In the genomic region with DNA sequence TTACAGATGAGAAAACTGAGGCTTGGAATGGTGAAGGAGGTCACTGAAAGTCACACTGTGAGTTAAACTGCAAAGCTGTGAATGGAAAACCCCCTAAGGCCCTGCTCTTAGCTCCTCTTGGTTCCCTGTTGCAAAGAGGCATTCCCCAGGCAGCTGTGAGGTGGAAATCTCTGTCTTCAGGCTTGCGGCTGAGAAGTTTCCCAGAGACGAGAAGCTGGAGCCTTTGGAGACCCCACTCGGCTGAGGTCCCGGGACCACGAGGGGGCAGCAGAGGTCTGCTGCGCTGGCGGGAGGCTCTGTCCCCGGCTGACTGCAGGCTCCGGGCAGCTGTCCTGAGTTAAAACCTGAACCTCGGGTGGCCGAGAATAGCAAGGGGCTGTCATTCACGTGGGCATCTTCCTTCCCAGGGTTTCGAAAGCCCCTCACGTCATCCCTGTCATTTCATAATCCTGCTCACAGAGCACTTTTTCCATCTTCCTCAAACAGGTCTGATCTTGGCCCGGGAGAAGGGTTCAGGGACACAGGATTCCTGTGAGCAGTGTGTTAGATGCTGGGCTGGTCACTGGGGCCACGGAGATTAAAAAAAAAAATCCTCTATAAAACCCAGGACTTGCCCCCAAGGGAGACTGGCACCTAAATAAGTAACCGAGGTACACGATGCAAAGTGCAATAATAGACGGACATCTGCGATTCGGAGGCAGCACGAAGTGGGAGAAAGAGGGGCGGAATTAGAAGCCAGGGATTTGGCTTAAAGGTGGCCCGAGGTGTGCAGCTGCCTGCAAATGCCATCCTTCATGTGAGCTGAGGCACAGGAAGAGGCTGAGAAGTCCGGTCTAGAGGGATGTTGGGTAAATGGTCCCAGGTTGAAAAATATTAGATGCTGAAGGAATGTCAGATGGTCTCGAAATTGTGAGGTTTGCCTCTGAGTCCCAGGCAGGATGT, we compare ENCODE assay signal across 1 cellular context.
TF ChIP-seq lines count a peak whose summit lies in the region.

No MANE protein-coding gene starts in this region.

TF ChIP-seq in HepG2, 621 proteins besides CTCF, POLR2A, EP300 and RAD21 (continued from another document and continues in another):
- TF ChIP-seq, protein P1, sequence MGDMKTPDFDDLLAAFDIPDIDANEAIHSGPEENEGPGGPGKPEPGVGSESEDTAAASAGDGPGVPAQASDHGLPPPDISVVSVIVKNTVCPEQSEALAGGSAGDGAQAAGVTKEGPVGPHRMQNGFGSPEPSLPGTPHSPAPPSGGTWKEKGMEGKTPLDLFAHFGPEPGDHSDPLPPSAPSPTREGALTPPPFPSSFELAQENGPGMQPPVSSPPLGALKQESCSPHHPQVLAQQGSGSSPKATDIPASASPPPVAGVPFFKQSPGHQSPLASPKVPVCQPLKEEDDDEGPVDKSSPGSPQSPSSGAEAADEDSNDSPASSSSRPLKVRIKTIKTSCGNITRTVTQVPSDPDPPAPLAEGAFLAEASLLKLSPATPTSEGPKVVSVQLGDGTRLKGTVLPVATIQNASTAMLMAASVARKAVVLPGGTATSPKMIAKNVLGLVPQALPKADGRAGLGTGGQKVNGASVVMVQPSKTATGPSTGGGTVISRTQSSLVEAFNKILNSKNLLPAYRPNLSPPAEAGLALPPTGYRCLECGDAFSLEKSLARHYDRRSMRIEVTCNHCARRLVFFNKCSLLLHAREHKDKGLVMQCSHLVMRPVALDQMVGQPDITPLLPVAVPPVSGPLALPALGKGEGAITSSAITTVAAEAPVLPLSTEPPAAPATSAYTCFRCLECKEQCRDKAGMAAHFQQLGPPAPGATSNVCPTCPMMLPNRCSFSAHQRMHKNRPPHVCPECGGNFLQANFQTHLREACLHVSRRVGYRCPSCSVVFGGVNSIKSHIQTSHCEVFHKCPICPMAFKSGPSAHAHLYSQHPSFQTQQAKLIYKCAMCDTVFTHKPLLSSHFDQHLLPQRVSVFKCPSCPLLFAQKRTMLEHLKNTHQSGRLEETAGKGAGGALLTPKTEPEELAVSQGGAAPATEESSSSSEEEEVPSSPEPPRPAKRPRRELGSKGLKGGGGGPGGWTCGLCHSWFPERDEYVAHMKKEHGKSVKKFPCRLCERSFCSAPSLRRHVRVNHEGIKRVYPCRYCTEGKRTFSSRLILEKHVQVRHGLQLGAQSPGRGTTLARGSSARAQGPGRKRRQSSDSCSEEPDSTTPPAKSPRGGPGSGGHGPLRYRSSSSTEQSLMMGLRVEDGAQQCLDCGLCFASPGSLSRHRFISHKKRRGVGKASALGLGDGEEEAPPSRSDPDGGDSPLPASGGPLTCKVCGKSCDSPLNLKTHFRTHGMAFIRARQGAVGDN (CRISPR knock-in tag; IDR thresholded peaks at IDR 0.05): peak; percentile 48
- no peak for TF ChIP-seq ZNF552 (CRISPR knock-in tag; IDR thresholded peaks at IDR 0.05; ENCODE audit: borderline replicate concordance)
- TF ChIP-seq SIN3B (IDR thresholded peaks at IDR 0.05; ENCODE audit: low read length): 0 out of 2 replicates have a peak, but pooled peaks have one; percentile 33
- TF ChIP-seq ZBTB7B (CRISPR knock-in tag; IDR thresholded peaks at IDR 0.05): 0 out of 2 replicates have a peak, but pooled peaks have one; percentile 65
- TF ChIP-seq ZNF274 (CRISPR knock-in tag; IDR thresholded peaks at IDR 0.05): no peak
- TF ChIP-seq, protein P2, sequence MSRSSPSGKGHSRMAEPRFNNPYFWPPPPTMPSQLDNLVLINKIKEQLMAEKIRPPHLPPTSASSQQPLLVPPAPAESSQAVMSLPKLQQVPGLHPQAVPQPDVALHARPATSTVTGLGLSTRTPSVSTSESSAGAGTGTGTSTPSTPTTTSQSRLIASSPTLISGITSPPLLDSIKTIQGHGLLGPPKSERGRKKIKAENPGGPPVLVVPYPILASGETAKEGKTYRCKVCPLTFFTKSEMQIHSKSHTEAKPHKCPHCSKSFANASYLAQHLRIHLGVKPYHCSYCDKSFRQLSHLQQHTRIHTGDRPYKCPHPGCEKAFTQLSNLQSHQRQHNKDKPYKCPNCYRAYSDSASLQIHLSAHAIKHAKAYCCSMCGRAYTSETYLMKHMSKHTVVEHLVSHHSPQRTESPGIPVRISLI (CRISPR knock-in tag; IDR thresholded peaks at IDR 0.05; ENCODE audit: borderline replicate concordance): no peak
- peak; percentile 99 for TF ChIP-seq STAG1 (CRISPR knock-in tag; IDR thresholded peaks at IDR 0.05)
- 0 out of 2 replicates have a peak, but pooled peaks have one; percentile 33 for TF ChIP-seq ZNF350 (CRISPR knock-in tag; IDR thresholded peaks at IDR 0.05; ENCODE audit: borderline replicate concordance, low read depth)
- peak; percentile 38; the same call in 1 of the 2 replicates for TF ChIP-seq MYC (CRISPR knock-in tag; IDR thresholded peaks at IDR 0.05; ENCODE audit: borderline replicate concordance)
- TF ChIP-seq, protein P3, sequence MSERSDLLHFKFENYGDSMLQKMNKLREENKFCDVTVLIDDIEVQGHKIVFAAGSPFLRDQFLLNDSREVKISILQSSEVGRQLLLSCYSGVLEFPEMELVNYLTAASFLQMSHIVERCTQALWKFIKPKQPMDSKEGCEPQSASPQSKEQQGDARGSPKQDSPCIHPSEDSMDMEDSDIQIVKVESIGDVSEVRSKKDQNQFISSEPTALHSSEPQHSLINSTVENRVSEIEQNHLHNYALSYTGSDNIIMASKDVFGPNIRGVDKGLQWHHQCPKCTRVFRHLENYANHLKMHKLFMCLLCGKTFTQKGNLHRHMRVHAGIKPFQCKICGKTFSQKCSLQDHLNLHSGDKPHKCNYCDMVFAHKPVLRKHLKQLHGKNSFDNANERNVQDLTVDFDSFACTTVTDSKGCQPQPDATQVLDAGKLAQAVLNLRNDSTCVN (CRISPR knock-in tag; IDR thresholded peaks at IDR 0.05; ENCODE audit: borderline replicate concordance): no peak
- no peak for TF ChIP-seq KLF11 (CRISPR knock-in tag; IDR thresholded peaks at IDR 0.05)
- TF ChIP-seq ZNF614 (CRISPR knock-in tag; IDR thresholded peaks at IDR 0.05; ENCODE audit: borderline replicate concordance): peak; percentile 33; the same call in 1 of the 2 replicates
- TF ChIP-seq HNRNPLL (IDR thresholded peaks at IDR 0.05; ENCODE audit: low read depth, low read length, poor library complexity, severe bottlenecking): no peak
- TF ChIP-seq, protein P4, sequence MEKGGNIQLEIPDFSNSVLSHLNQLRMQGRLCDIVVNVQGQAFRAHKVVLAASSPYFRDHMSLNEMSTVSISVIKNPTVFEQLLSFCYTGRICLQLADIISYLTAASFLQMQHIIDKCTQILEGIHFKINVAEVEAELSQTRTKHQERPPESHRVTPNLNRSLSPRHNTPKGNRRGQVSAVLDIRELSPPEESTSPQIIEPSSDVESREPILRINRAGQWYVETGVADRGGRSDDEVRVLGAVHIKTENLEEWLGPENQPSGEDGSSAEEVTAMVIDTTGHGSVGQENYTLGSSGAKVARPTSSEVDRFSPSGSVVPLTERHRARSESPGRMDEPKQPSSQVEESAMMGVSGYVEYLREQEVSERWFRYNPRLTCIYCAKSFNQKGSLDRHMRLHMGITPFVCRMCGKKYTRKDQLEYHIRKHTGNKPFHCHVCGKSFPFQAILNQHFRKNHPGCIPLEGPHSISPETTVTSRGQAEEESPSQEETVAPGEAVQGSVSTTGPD (CRISPR knock-in tag; IDR thresholded peaks at IDR 0.05): no peak
- TF ChIP-seq RFXANK (CRISPR knock-in tag; IDR thresholded peaks at IDR 0.05): 0 out of 2 replicates have a peak, but pooled peaks have one; percentile 34
- TF ChIP-seq, protein P5, sequence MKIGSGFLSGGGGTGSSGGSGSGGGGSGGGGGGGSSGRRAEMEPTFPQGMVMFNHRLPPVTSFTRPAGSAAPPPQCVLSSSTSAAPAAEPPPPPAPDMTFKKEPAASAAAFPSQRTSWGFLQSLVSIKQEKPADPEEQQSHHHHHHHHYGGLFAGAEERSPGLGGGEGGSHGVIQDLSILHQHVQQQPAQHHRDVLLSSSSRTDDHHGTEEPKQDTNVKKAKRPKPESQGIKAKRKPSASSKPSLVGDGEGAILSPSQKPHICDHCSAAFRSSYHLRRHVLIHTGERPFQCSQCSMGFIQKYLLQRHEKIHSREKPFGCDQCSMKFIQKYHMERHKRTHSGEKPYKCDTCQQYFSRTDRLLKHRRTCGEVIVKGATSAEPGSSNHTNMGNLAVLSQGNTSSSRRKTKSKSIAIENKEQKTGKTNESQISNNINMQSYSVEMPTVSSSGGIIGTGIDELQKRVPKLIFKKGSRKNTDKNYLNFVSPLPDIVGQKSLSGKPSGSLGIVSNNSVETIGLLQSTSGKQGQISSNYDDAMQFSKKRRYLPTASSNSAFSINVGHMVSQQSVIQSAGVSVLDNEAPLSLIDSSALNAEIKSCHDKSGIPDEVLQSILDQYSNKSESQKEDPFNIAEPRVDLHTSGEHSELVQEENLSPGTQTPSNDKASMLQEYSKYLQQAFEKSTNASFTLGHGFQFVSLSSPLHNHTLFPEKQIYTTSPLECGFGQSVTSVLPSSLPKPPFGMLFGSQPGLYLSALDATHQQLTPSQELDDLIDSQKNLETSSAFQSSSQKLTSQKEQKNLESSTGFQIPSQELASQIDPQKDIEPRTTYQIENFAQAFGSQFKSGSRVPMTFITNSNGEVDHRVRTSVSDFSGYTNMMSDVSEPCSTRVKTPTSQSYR (CRISPR knock-in tag; IDR thresholded peaks at IDR 0.05; ENCODE audit: borderline replicate concordance): no peak
- peak; percentile 58; the same call in 1 of the 2 replicates for TF ChIP-seq ZNF768 (CRISPR knock-in tag; IDR thresholded peaks at IDR 0.05)
- TF ChIP-seq KLF16 (CRISPR knock-in tag; IDR thresholded peaks at IDR 0.05): peak in 1 of 2 experiments; percentile 60; a peak in 1 of 4 replicates
- no peak for TF ChIP-seq RBM39 (IDR thresholded peaks at IDR 0.05; ENCODE audit: low read depth, low read length, poor library complexity, severe bottlenecking)
- no peak for TF ChIP-seq ZSCAN12 (CRISPR knock-in tag; IDR thresholded peaks at IDR 0.05)
- TF ChIP-seq ZFP37 (CRISPR knock-in tag; IDR thresholded peaks at IDR 0.05; ENCODE audit: borderline replicate concordance): 0 out of 2 replicates have a peak, but pooled peaks have one; percentile 29
- no peak for TF ChIP-seq KMT2A (CRISPR knock-in tag; IDR thresholded peaks at IDR 0.05)
- TF ChIP-seq ZNF792 (CRISPR knock-in tag; IDR thresholded peaks at IDR 0.05): 0 out of 2 replicates have a peak, but pooled peaks have one; percentile 48
- no peak for TF ChIP-seq RARG (CRISPR knock-in tag; IDR thresholded peaks at IDR 0.05; ENCODE audit: low read depth)
- TF ChIP-seq ZNF101 (CRISPR knock-in tag; IDR thresholded peaks at IDR 0.05; ENCODE audit: borderline replicate concordance, low read depth): no peak
- no peak for TF ChIP-seq NPAS2 (CRISPR knock-in tag; IDR thresholded peaks at IDR 0.05; ENCODE audit: borderline replicate concordance)
- TF ChIP-seq, protein P6, sequence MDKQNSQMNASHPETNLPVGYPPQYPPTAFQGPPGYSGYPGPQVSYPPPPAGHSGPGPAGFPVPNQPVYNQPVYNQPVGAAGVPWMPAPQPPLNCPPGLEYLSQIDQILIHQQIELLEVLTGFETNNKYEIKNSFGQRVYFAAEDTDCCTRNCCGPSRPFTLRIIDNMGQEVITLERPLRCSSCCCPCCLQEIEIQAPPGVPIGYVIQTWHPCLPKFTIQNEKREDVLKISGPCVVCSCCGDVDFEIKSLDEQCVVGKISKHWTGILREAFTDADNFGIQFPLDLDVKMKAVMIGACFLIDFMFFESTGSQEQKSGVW (CRISPR knock-in tag; IDR thresholded peaks at IDR 0.05; ENCODE audit: borderline replicate concordance): no peak
- 0 out of 3 replicates have a peak, but pooled peaks have one; percentile 38 for TF ChIP-seq MXI1 (IDR thresholded peaks at IDR 0.05; ENCODE audit: borderline replicate concordance, low read depth, low read length)
- peak; percentile 15 for TF ChIP-seq TEAD3 (CRISPR knock-in tag; optimal IDR thresholded peaks at IDR 0.05; ENCODE audit: borderline replicate concordance)
- TF ChIP-seq ZNF205 (CRISPR knock-in tag; IDR thresholded peaks at IDR 0.05): 0 out of 2 replicates have a peak, but pooled peaks have one; percentile 45
- TF ChIP-seq REPIN1 (CRISPR knock-in tag; IDR thresholded peaks at IDR 0.05; ENCODE audit: borderline replicate concordance, low read depth): 0 out of 2 replicates have a peak, but pooled peaks have one; percentile 67
- TF ChIP-seq ZFP82 (CRISPR knock-in tag; IDR thresholded peaks at IDR 0.05; ENCODE audit: borderline replicate concordance): no peak
- TF ChIP-seq, protein P7, sequence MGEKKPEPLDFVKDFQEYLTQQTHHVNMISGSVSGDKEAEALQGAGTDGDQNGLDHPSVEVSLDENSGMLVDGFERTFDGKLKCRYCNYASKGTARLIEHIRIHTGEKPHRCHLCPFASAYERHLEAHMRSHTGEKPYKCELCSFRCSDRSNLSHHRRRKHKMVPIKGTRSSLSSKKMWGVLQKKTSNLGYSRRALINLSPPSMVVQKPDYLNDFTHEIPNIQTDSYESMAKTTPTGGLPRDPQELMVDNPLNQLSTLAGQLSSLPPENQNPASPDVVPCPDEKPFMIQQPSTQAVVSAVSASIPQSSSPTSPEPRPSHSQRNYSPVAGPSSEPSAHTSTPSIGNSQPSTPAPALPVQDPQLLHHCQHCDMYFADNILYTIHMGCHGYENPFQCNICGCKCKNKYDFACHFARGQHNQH (CRISPR knock-in tag; IDR thresholded peaks at IDR 0.05): 0 out of 2 replicates have a peak, but pooled peaks have one; percentile 41
- TF ChIP-seq ZNF788 (CRISPR knock-in tag; IDR thresholded peaks at IDR 0.05; ENCODE audit: borderline replicate concordance): peak; percentile 43; the same call in 1 of the 2 replicates
- TF ChIP-seq MTF1 (CRISPR knock-in tag; IDR thresholded peaks at IDR 0.05): no peak
- 0 out of 2 replicates have a peak, but pooled peaks have one; percentile 43 for TF ChIP-seq MAZ (IDR thresholded peaks at IDR 0.05; ENCODE audit: borderline replicate concordance, low read depth, low read length)
- TF ChIP-seq MAZ (CRISPR knock-in tag; IDR thresholded peaks at IDR 0.05; ENCODE audit: low read depth): no peak; the same call in 1 of the 2 replicates
- TF ChIP-seq CREB1 (IDR thresholded peaks at IDR 0.05): peak; percentile 27; the same call in 1 of the 2 replicates
- TF ChIP-seq CREB1 (CRISPR knock-in tag; IDR thresholded peaks at IDR 0.05): no peak
- TF ChIP-seq FOSL2 (CRISPR knock-in tag; IDR thresholded peaks at IDR 0.05): 0 out of 2 replicates have a peak, but pooled peaks have one; percentile 7
- TF ChIP-seq JARID2 (CRISPR knock-in tag; IDR thresholded peaks at IDR 0.05; ENCODE audit: insufficient replicate concordance): peak; percentile 55
- TF ChIP-seq ZNF33A (CRISPR knock-in tag; IDR thresholded peaks at IDR 0.05; ENCODE audit: borderline replicate concordance): no peak
- TF ChIP-seq, protein P8, sequence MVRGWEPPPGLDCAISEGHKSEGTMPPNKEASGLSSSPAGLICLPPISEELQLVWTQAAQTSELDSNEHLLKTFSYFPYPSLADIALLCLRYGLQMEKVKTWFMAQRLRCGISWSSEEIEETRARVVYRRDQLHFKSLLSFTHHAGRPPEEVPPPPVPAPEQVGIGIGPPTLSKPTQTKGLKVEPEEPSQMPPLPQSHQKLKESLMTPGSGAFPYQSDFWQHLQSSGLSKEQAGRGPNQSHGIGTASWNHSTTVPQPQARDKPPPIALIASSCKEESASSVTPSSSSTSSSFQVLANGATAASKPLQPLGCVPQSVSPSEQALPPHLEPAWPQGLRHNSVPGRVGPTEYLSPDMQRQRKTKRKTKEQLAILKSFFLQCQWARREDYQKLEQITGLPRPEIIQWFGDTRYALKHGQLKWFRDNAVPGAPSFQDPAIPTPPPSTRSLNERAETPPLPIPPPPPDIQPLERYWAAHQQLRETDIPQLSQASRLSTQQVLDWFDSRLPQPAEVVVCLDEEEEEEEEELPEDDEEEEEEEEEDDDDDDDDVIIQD (CRISPR knock-in tag; IDR thresholded peaks at IDR 0.05; ENCODE audit: low read depth): peak; percentile 40; the same call in 1 of the 2 replicates
- 0 out of 2 replicates have a peak, but pooled peaks have one; percentile 10 for TF ChIP-seq NCOA2 (CRISPR knock-in tag; IDR thresholded peaks at IDR 0.05)
- no peak for TF ChIP-seq ZNF703 (CRISPR knock-in tag; IDR thresholded peaks at IDR 0.05; ENCODE audit: borderline replicate concordance)
- TF ChIP-seq SP5 (CRISPR knock-in tag; IDR thresholded peaks at IDR 0.05; ENCODE audit: borderline replicate concordance, low read depth): no peak
- TF ChIP-seq ZNF629 (CRISPR knock-in tag; conservative IDR thresholded peaks at IDR 0.05): no peak
